ENCODE assay signal across 9 cellular contexts in the genomic region with DNA sequence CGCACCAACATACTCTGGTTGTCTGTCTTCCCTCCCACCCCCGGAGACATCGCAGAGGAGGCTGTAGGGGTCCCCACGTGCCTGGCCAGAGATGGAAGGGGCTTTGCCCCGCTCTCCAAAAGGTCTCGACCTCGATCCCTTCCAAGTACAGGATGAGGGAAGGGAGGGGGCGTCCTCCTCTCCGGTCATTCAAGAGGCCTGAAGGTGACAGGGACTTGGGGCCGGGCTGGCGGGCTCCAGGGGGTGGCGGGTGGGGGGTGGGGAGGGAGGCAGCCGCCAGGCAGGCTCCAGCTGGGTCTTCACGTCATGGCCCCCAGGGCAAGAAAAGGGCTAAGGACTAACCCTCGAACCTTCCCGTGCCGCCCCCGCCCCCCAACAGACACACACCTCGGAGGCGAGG. TPM values are rescaled to one million over a fixed set of nuclear protein-coding genes. Genes with fewer than 3 reads are reported as not detected.
DNase-seq lines count a peak whose midpoint lies in the region; ATAC-seq and TF ChIP-seq lines count a peak whose summit lies in the region.
"Had no signal": no experiment of that assay in that cellular context is flagged by ENCODE, and none has a peak within 500 bp of the region (broad histone marks: within the 10 kb centered on the region; RNA-seq: fewer than 3 reads in every experiment).

No MANE protein-coding gene starts in this region.

- TF ChIP-seq CTCF in gastroesophageal sphincter (IDR thresholded peaks at IDR 0.05): no peak

- H3K36me3 Mint-ChIP-seq in activated CD4-positive, alpha-beta memory T cell treated with anti-CD3 and anti-CD28 coated beads, Interleukin-2, amount 10 ng/mL, durations not matched to agents 7 days and 5 days (ENCODE audit: low read depth): no peaks in the 10 kb centered on the region

- no CpG with 5 or more reads among the region's 20 CpGs for WGBS in gastroesophageal sphincter (ENCODE audit: low coverage in 1 of 2), 2 donors

- ATAC-seq in gastroesophageal sphincter: no peak
- no peak for ATAC-seq in GM21423 (IDR thresholded peaks at IDR 0.05; ENCODE audit: unreplicated experiment)
- no peak for ATAC-seq in esophagus mucosa

- H3K4me3 ChIP-seq in gastroesophageal sphincter (peak overlapping the region; percentile 15 to 49), skeletal muscle satellite cell (ENCODE audit: low read length) (peak overlapping the region; percentile 71)

- H3K9me3 ChIP-seq in gastroesophageal sphincter (no peaks in the 10 kb centered on the region), skeletal muscle satellite cell (replicated peaks; ENCODE audit: low read length) (no peaks in the 10 kb centered on the region)

- H3K4me1 Mint-ChIP-seq in activated CD4-positive, alpha-beta memory T cell treated with anti-CD3 and anti-CD28 coated beads, Interleukin-2, amount 10 ng/mL, durations not matched to agents 7 days and 5 days: peaks cover 2% of the 10 kb centered on the region

- no peak for TF ChIP-seq POLR2A in gastroesophageal sphincter (IDR thresholded peaks at IDR 0.05)

- H3K9me3 Mint-ChIP-seq in activated CD4-positive, alpha-beta memory T cell treated with anti-CD3 and anti-CD28 coated beads, Interleukin-2, amount 10 ng/mL, durations not matched to agents 7 days and 5 days: no peaks in the 10 kb centered on the region

- peak overlapping the region; percentile 99 for H3K4me2 ChIP-seq in skeletal muscle satellite cell (ENCODE audit: low read length)

- H3K36me3 ChIP-seq in gastroesophageal sphincter (peaks cover 0 to 23% of the 10 kb centered on the region in 2 donors), skeletal muscle satellite cell (ENCODE audit: insufficient read depth, low read length) (peaks cover 35% of the 10 kb centered on the region)

- peaks cover 81% of the 10 kb centered on the region for H3K27me3 Mint-ChIP-seq in activated CD4-positive, alpha-beta memory T cell treated with anti-CD3 and anti-CD28 coated beads, Interleukin-2, amount 10 ng/mL, durations not matched to agents 7 days and 5 days

- no peak for TF ChIP-seq EP300 in gastroesophageal sphincter (IDR thresholded peaks at IDR 0.05)

- H3K9ac ChIP-seq in skeletal muscle satellite cell (ENCODE audit: low read depth, low read length): no peak overlapping the region

- peak overlapping the region in 3 of 4 donors; percentile 36 to 64 (median 63) for H3K27ac ChIP-seq in gastroesophageal sphincter

- POLR2A ChIA-PET in activated CD4-positive, alpha-beta memory T cell treated with anti-CD3 and anti-CD28 coated beads, Interleukin-2, amount 10 ng/mL, durations not matched to agents 7 days and 5 days (lab: Charles Lee): no interaction called here

- H3K27me3 ChIP-seq in gastroesophageal sphincter (peaks cover 54% of the 10 kb centered on the region), skeletal muscle satellite cell (ENCODE audit: control insufficient read depth, insufficient read depth, low read length) (no peaks in the 10 kb centered on the region)

- peak; percentile 81 for DNase-seq in ELR (ENCODE audit: low read depth)
- peak; percentile 57 for DNase-seq in SK-N-DZ (ENCODE audit: low spot score)
- no peak for DNase-seq in DMS 273 (lab: John Stamatoyannopoulos, UW; ENCODE audit: unreplicated experiment)
- DNase-seq in activated CD4-positive, alpha-beta memory T cell treated with anti-CD3 and anti-CD28 coated beads, Interleukin-2, amount 10 ng/mL, durations not matched to agents 7 days and 5 days: no peak

- H3K4me1 ChIP-seq in gastroesophageal sphincter: peaks cover 0 to 44% (median 4%) of the 10 kb centered on the region in 3 donors
- peaks cover 55% of the 10 kb centered on the region for H3K4me1 ChIP-seq in skeletal muscle satellite cell (ENCODE audit: control insufficient read depth, insufficient read depth, low read length)

- CTCF ChIA-PET in activated CD4-positive, alpha-beta memory T cell treated with anti-CD3 and anti-CD28 coated beads, Interleukin-2, amount 10 ng/mL, durations not matched to agents 7 days and 5 days (lab: Charles Lee): no interaction called here

- H3K27ac Mint-ChIP-seq in activated CD4-positive, alpha-beta memory T cell treated with anti-CD3 and anti-CD28 coated beads, Interleukin-2, amount 10 ng/mL, durations not matched to agents 7 days and 5 days: no peak overlapping the region

- no peak overlapping the region for H3K4me3 Mint-ChIP-seq in activated CD4-positive, alpha-beta memory T cell treated with anti-CD3 and anti-CD28 coated beads, Interleukin-2, amount 10 ng/mL, durations not matched to agents 7 days and 5 days

RNA-seq across cellular contexts. Expression of gene TBX3, which starts 15.1 kb away (rescaled TPM):
- 30.6 and 37.3 TPM in 2 replicates for polyA plus RNA-seq in SK-N-DZ (2014; cell fraction: cytosol; rRNA removed)
- 52.0 and 72.6 TPM in 2 replicates for polyA plus RNA-seq in SK-N-DZ (2014; cell fraction: nucleus; rRNA removed)
- total RNA-seq in gastroesophageal sphincter (10 to 100 TPM in 2 of 4 donors, 1 to 10 TPM in 2; 6.9 to 17.4 (median 10.0) TPM), esophagus mucosa (2.4 TPM)
- 68.1 and 69.0 TPM in 2 replicates for total RNA-seq in skeletal muscle satellite cell (2012; rRNA removed)
- not detected for total RNA-seq in activated CD4-positive, alpha-beta memory T cell treated with anti-CD3 and anti-CD28 coated beads, Interleukin-2, amount 10 ng/mL, durations not matched to agents 7 days and 5 days
- total RNA-seq: T-helper 1 cell treated with Interleukin-12 subunit alpha and Interleukin-12 subunit beta and Interleukin-4 antibody, amounts not matched to agents 30 ng/mL and 1 ng/mL, for 36 hours had no signal

Comparison
In these comparisons a context has a peak if more than half of its experiments do, and no peak if none do; other contexts are left out.
1. DNase-seq: peak in ELR (single experiment) and SK-N-DZ (single experiment); none in DMS 273 (single experiment) and activated CD4-positive, alpha-beta memory T cell treated with anti-CD3 and anti-CD28 coated beads, Interleukin-2, amount 10 ng/mL, durations not matched to agents 7 days and 5 days (single experiment).